In the genomic region with DNA sequence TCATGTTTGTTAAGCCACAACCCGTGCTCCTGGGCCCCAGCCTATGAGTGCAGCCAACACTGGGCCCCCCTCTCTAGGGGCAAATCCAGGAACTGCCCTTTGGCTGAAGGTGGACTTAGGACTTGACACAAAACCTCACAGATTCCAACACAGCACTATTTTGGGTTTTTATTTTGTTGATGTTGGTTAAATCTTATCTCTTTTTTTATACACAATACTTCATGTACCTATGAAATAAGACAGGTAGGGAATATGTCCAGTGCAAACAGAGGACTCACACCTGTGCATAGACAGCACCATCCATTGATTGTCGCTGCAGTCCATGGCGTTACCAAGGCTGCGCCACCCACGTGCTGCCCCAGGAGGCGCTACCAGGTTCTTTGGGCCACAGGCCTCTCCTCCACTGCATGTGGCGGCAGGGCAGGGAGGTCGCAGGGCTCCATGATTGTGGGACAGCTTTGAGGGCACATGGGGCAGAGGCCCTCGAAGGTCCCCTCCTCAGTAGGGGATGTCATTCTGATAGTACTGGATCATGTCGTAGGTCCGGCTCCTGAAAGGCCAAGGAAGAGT, we compare ENCODE assay signal across 6 cellular contexts.
DNase-seq lines count a peak whose midpoint lies in the region; FAIRE-seq and TF ChIP-seq lines count a peak whose summit lies in the region.
"Not testable (repeated sequence)": the region's sequence is repeated elsewhere in the genome, so short reads cannot be mapped to it uniquely, and the experiment has no call there.

No MANE protein-coding gene starts in this region.

- H3K4me2 ChIP-seq in H9 (ENCODE audit: insufficient read depth, insufficient read length, low read length); H1 (ENCODE audit: insufficient read depth in 1 of 2, low read depth in 2 of 2, low read length in 2 of 2): not testable (repeated sequence)

- H2BK15ac ChIP-seq in H9 (ENCODE audit: low read depth, low read length); H1 (ENCODE audit: low read length): not testable (repeated sequence)

- not testable (repeated sequence) for H3K4me1 ChIP-seq in H9 (ENCODE audit: insufficient read depth, low read length); H1 (replicated peaks in 1 of 4; ENCODE audit: control insufficient read depth in 3 of 4, insufficient read depth in 4 of 4, low read length in 3 of 4); liver (ENCODE audit: control insufficient read depth in 4 of 4, insufficient read depth in 4 of 4, low read length in 3 of 4)

- not testable (repeated sequence) for H3K23ac ChIP-seq in H9 (ENCODE audit: insufficient read length, low read depth, low read length); H1 (ENCODE audit: insufficient read length)

- not testable (repeated sequence) for H2BK5ac ChIP-seq in H9 (ENCODE audit: insufficient read length, low read length); H1 (ENCODE audit: low read depth, low read length)

- not testable (repeated sequence) for H3K9me3 Mint-ChIP-seq in H9

- H3K56ac ChIP-seq in H9 (ENCODE audit: insufficient read length, low read depth, low read length); H1 (replicated peaks; ENCODE audit: insufficient read length, low read depth, low read length): not testable (repeated sequence)

- not testable (repeated sequence) for H4K91ac ChIP-seq in H9 (ENCODE audit: insufficient read length, low read depth, low read length); H1 (replicated peaks; ENCODE audit: insufficient read length, low read length)

- not testable (repeated sequence) for TF ChIP-seq POLR2A in H1 (IDR thresholded peaks at IDR 0.05; ENCODE audit: control extremely low read depth in 1 of 2, low read depth in 2 of 2, low read length in 2 of 2)

- no CpG with 5 or more reads among the region's 11 CpGs for whole genome bisulfite sequencing in H9 (ENCODE audit: extremely low coverage, insufficient read length, low lambda C conversion rate)
- WGBS in H1 (ENCODE audit: extremely low coverage in 1 of 2, insufficient coverage in 1 of 2, insufficient read length in 1 of 2, insufficient replicate concordance in 2 of 2, low coverage in 1 of 2, low lambda C conversion rate in 2 of 2, missing lambda C conversion rate in 1 of 2), 2 experiments, result 90% methylated on average over 10 of the region's 11 CpGs; no CpG with 5 or more reads in 1 of the 2 experiments
- 63% methylated on average over 11 of the region's 11 CpGs for WGBS in liver

- not testable (repeated sequence) for H3K36me3 ChIP-seq in WERI-Rb-1; H1 (ENCODE audit: control insufficient read depth in 2 of 4, insufficient read depth in 4 of 4, low read length in 3 of 4); liver (ENCODE audit: control insufficient read depth in 4 of 4, insufficient read depth in 3 of 4, low read depth in 1 of 4, low read length in 3 of 4)

- H3K79me1 ChIP-seq in H9 (ENCODE audit: insufficient read depth, low read depth, low read length, poor library complexity, severe bottlenecking); H1 (ENCODE audit: low read depth, low read length): not testable (repeated sequence)

- not testable (repeated sequence) for H2AK5ac ChIP-seq in H9 (ENCODE audit: insufficient read length, low read length); H1 (ENCODE audit: low read depth, low read length)

- not testable (repeated sequence) for H3K27ac ChIP-seq in H9 (ENCODE audit: insufficient read length, low read depth, low read length); WERI-Rb-1; H1 (ENCODE audit: low read depth, low read length)
- H3K27ac ChIP-seq in liver (ENCODE audit: low read depth in 1 of 2, low read length in 2 of 2), result peak overlapping the region; percentile 37 to 47

- not testable (repeated sequence) for H3K4me1 Mint-ChIP-seq in H9

- H2BK20ac ChIP-seq in H9 (ENCODE audit: low read depth, low read length, poor library complexity, severe bottlenecking); H1 (ENCODE audit: low read length): not testable (repeated sequence)

- POLR2A ChIA-PET in H1 (lab: Charles Lee; ENCODE audit: partially characterized antibody), result not testable (repeated sequence)

- H3K27ac Mint-ChIP-seq in H9, result not testable (repeated sequence)

- not testable (repeated sequence) for H3K27me3 ChIP-seq in H9 (ENCODE audit: insufficient read depth, low read length); WERI-Rb-1 (ENCODE audit: insufficient read depth, low read depth, severe bottlenecking); H1 (replicated peaks in 1 of 4; ENCODE audit: control insufficient read depth in 3 of 4, extremely low read depth in 1 of 4, insufficient read depth in 3 of 4, low read length in 3 of 4); liver (ENCODE audit: control insufficient read depth in 4 of 4, insufficient read depth in 4 of 4, low read length in 3 of 4)

- H4K8ac ChIP-seq in H9 (replicated peaks; ENCODE audit: insufficient read length, low read depth, low read length); H1 (ENCODE audit: extremely low read depth, insufficient read depth, low read length): not testable (repeated sequence)

- not testable (repeated sequence) for TF ChIP-seq EP300 in H1 (IDR thresholded peaks at IDR 0.05; ENCODE audit: borderline replicate concordance in 1 of 2, low read depth in 2 of 2, low read length in 2 of 2)

- H3K23me2 ChIP-seq in H9 (ENCODE audit: insufficient read length, low read depth, low read length, poor library complexity, severe bottlenecking); H1 (ENCODE audit: low read depth, low read length): not testable (repeated sequence)

- H2AFZ ChIP-seq in H9 (ENCODE audit: low read length); H1 (ENCODE audit: low read length): not testable (repeated sequence)

- H3K9me3 ChIP-seq in H9 (ENCODE audit: control insufficient read depth, low read depth, low read length); WERI-Rb-1 (ENCODE audit: severe bottlenecking); H1 (ENCODE audit: insufficient read depth in 2 of 2, low read depth in 1 of 2, low read length in 1 of 2); liver (ENCODE audit: control insufficient read depth in 4 of 4, low read length in 3 of 4): not testable (repeated sequence)

- not testable (repeated sequence) for H3K4me3 ChIP-seq in WERI-Rb-1 (ENCODE audit: low read depth, low read length); H1 (ENCODE audit: extremely low read depth in 1 of 4, insufficient read depth in 2 of 4, low read depth in 3 of 4, low read length in 4 of 4); liver (ENCODE audit: low read depth in 1 of 3, low read length in 3 of 3)

- CTCF ChIA-PET in H1 (lab: Charles Lee; ENCODE audit: partially characterized antibody), result not testable (repeated sequence)

- not testable (repeated sequence) for H3K18ac ChIP-seq in H9 (ENCODE audit: insufficient read length, low read depth, low read length); H1 (ENCODE audit: extremely low read depth, low read length)

- not testable (repeated sequence) for H3K79me2 ChIP-seq in H9 (ENCODE audit: insufficient read depth, low read length); H1 (ENCODE audit: control insufficient read depth in 1 of 2, insufficient read depth in 2 of 2, low read length in 2 of 2)

- not testable (repeated sequence) for H3K4ac ChIP-seq in H9 (ENCODE audit: low read depth, low read length); H1 (replicated peaks; ENCODE audit: insufficient read length, low read depth, low read length)

- not testable (repeated sequence) for H3T11ph ChIP-seq in H9 (ENCODE audit: low read length)

- not testable (repeated sequence) for H2BK120ac ChIP-seq in H9 (ENCODE audit: low read depth, low read length, poor library complexity, severe bottlenecking); H1 (replicated peaks; ENCODE audit: low read depth, low read length)

- not testable (repeated sequence) for H3K36me3 Mint-ChIP-seq in H9 (ENCODE audit: insufficient read depth in 1 of 3, low read depth in 3 of 3)

- not testable (repeated sequence) for FAIRE-seq in H1 (lab: Jason Lieb, UNC)

- not testable (repeated sequence) for H3K9ac ChIP-seq in H9 (ENCODE audit: extremely low read depth, insufficient read length, low read length); H1 (replicated peaks in 1 of 4; ENCODE audit: extremely low read depth in 1 of 4, low read depth in 3 of 4, low read length in 3 of 4); liver (ENCODE audit: low read depth in 1 of 2, low read length in 2 of 2)

- H4K5ac ChIP-seq in H9 (ENCODE audit: insufficient read length, low read depth, low read length); H1 (ENCODE audit: insufficient read length, low read depth, low read length): not testable (repeated sequence)

- H3K27me3 Mint-ChIP-seq in H9 (ENCODE audit: low read depth), result peaks cover 19% of the 10 kb centered on the region

- TF ChIP-seq RAD21 in H1 (IDR thresholded peaks at IDR 0.05 in 1 of 2, conservative IDR thresholded peaks at IDR 0.05 in 1 of 2; ENCODE audit: low read depth in 2 of 2, low read length in 2 of 2), result peak in 1 of 2 experiments; percentile 17; a peak in 1 of 4 replicates
- TF ChIP-seq RAD21 in liver (IDR thresholded peaks at IDR 0.05), result not testable (repeated sequence)

- not testable (repeated sequence) for H3K4me3 Mint-ChIP-seq in H9

- H4K20me1 ChIP-seq in H9 (ENCODE audit: control insufficient read depth, insufficient read depth, insufficient read length); H1 (replicated peaks in 1 of 2; ENCODE audit: control insufficient read depth in 1 of 2, insufficient read depth in 2 of 2, low read length in 2 of 2): not testable (repeated sequence)

- DNase-seq in DMS53 (lab: John Stamatoyannopoulos, UW) (peak; percentile 5), H9 (peak; percentile 33), iPS-NIHi11 (ENCODE audit: low spot score) (peak; percentile 30)
- not testable (repeated sequence) for DNase-seq in WERI-Rb-1; H1 (ENCODE audit: low read depth in 1 of 2, low spot score in 2 of 2)

- H2BK12ac ChIP-seq in H9 (ENCODE audit: insufficient read length, low read depth, low read length); H1 (ENCODE audit: low read depth, low read length): not testable (repeated sequence)

- not testable (repeated sequence) for H3K14ac ChIP-seq in H9 (ENCODE audit: insufficient read depth, low read length); H1 (ENCODE audit: insufficient read length)

- not testable (repeated sequence) for TF ChIP-seq CTCF in H9 (conservative IDR thresholded peaks at IDR 0.05); liver (IDR thresholded peaks at IDR 0.05; ENCODE audit: low read depth, low read length, missing input control)
- TF ChIP-seq CTCF in WERI-Rb-1 (IDR thresholded peaks at IDR 0.05; ENCODE audit: low read depth, low read length) (peak; percentile 29; the same call in 1 of the 2 replicates), H1 (IDR thresholded peaks at IDR 0.05; ENCODE audit: control extremely low read depth in 1 of 3, insufficient read depth in 1 of 3, low read depth in 1 of 3, low read length in 3 of 3) (peak; percentile 34 to 60 (median 40); a peak in 3 of 4 replicates)
